In genomic region chr12:98211914-98212695, GRCh38 we compare ENCODE assay signal across 19 cellular contexts.
DNase-seq lines count a peak whose midpoint lies in the region; ATAC-seq and TF ChIP-seq lines count a peak whose summit lies in the region.
"Had no signal": no experiment of that assay in that cellular context is flagged by ENCODE, and none has a peak within 500 bp of the region (broad histone marks: within the 10 kb centered on the region; RNA-seq: fewer than 3 reads in every experiment).

No MANE protein-coding gene starts in this region.

- H3K27ac ChIP-seq in SK-N-SH (ENCODE audit: low read depth in 2 of 2, low read length in 1 of 2) (no peak overlapping the region), Panc1 (ENCODE audit: low read length) (no peak overlapping the region), upper lobe of left lung (no peak overlapping the region)
- H3K27ac ChIP-seq: C4-2B, tibial nerve had no signal

- BruUV-seq in Panc1 (replicated peaks; lab: Mats Ljungman, UMichigan) = no TSS peak

- TF ChIP-seq RAD21 in SK-N-SH (IDR thresholded peaks at IDR 0.05; ENCODE audit: low read length) = no peak

- no peaks in the 10 kb centered on the region for H3K27me3 ChIP-seq in SK-N-SH (ENCODE audit: insufficient read depth)
- H3K27me3 ChIP-seq in Panc1 (ENCODE audit: control insufficient read depth, insufficient read depth, low read length) = no peaks in the 10 kb centered on the region
- H3K27me3 ChIP-seq in upper lobe of left lung = no peaks in the 10 kb centered on the region
- H3K27me3 ChIP-seq: tibial nerve had no signal

- DNase-seq in SK-N-SH (no peak), Panc1 (ENCODE audit: low read depth, low spot score) (no peak), fibroblast of pulmonary artery (ENCODE audit: low read depth) (peak; percentile 55), upper lobe of left lung (no peak), NCI-H1417 treated with DMSO at 0.1 percent for 48 hours (lab: John Stamatoyannopoulos, UW) (no peak), NCI-H1092 treated with DMSO at 0.1 percent for 48 hours (lab: John Stamatoyannopoulos, UW) (no peak), DMS153 (lab: John Stamatoyannopoulos, UW) (no peak)
- DNase-seq: activated CD4-positive, alpha-beta T cell treated with anti-CD3 and anti-CD28 coated beads for 36 hours; activated gamma-delta T cell; DMS79; erythroblast; naive B cell; NCI-H187 treated with DMSO at 0.1 percent for 48 hours; NCI-H510A treated with DMSO at 0.1 percent for 48 hours; PC-3 had no signal

- POLR2A ChIA-PET in SK-N-SH (lab: Yijun Ruan, JAX) (no interaction called here), Panc1 (lab: Charles Lee) (no interaction called here)

- intact Hi-C loops in Panc1 (cut with micrococcal nuclease; ENCODE audit: unreplicated experiment) = no loop called here

- H4K20me1 ChIP-seq in SK-N-SH (ENCODE audit: insufficient read depth) = no peaks in the 10 kb centered on the region

- H3K36me3 ChIP-seq in SK-N-SH (replicated peaks in 1 of 2; ENCODE audit: control insufficient read depth in 1 of 2, insufficient read depth in 2 of 2, low read length in 1 of 2) (no peaks in the 10 kb centered on the region), Panc1 (ENCODE audit: control insufficient read depth, insufficient read depth, low read length) (no peaks in the 10 kb centered on the region), upper lobe of left lung (no peaks in the 10 kb centered on the region)
- H3K36me3 ChIP-seq: tibial nerve had no signal

- H3K4me3 ChIP-seq in SK-N-SH (ENCODE audit: low read depth in 2 of 2, low read length in 1 of 2) (no peak overlapping the region), Panc1 (ENCODE audit: low read depth in 2 of 2, low read length in 2 of 2) (no peak overlapping the region), fibroblast of pulmonary artery (replicated peaks; ENCODE audit: low read depth, low read length) (no peak overlapping the region), upper lobe of left lung (no peak overlapping the region)
- H3K4me3 ChIP-seq: lung, tibial nerve had no signal

- in situ Hi-C loops in Panc1 (cut with HindIII; ENCODE audit: low pct_unique_long_range_greater_than_20kb, low sequenced_read_pairs) = no loop called here

- H3K79me2 ChIP-seq in SK-N-SH (ENCODE audit: insufficient read depth) = no peaks in the 10 kb centered on the region

- H3K9ac ChIP-seq in SK-N-SH = no peak overlapping the region

- no peaks in the 10 kb centered on the region for H3K9me3 ChIP-seq in SK-N-SH
- H3K9me3 ChIP-seq in Panc1 (ENCODE audit: control insufficient read depth, insufficient read depth, low read depth, low read length) = no peaks in the 10 kb centered on the region
- H3K9me3 ChIP-seq in upper lobe of left lung = no peaks in the 10 kb centered on the region
- H3K9me3 ChIP-seq: tibial nerve had no signal

- H2AFZ ChIP-seq in SK-N-SH (ENCODE audit: low read depth) = no peak overlapping the region

- ATAC-seq in SK-N-SH treated with all-trans-retinoic acid at 6 μM for 48 hours = peak; percentile 33; the same call in 2 of the 3 replicates
- peak; percentile 69 for ATAC-seq in Panc1
- ATAC-seq in upper lobe of left lung (ENCODE audit: low FRiP score in 2 of 2) = peak; percentile 45 to 62
- ATAC-seq: activated CD4-positive, alpha-beta T cell treated with anti-CD3 and anti-CD28 coated beads for 36 hours; PC-3 had no signal

- TF ChIP-seq EP300 in SK-N-SH (IDR thresholded peaks at IDR 0.05; ENCODE audit: borderline replicate concordance in 1 of 2, low read depth in 1 of 2, low read length in 1 of 2) (no peak), upper lobe of left lung (IDR thresholded peaks at IDR 0.05) (no peak)

- CTCF ChIA-PET in SK-N-SH (lab: Yijun Ruan, JAX) = interaction anchor here (1.9 kb wide), 1 partner anchor 15 kb away, joined by 6 read pairs; no protein-coding TSS in a partner anchor
- CTCF ChIA-PET in Panc1 (lab: Charles Lee) = no interaction called here

- H3K9me2 ChIP-seq in SK-N-SH = no peaks in the 10 kb centered on the region

- H3K4me1 ChIP-seq in SK-N-SH (ENCODE audit: control insufficient read depth in 1 of 2, insufficient read depth in 2 of 2, low read depth in 1 of 2, low read length in 1 of 2) = no peaks in the 10 kb centered on the region
- no peaks in the 10 kb centered on the region for H3K4me1 ChIP-seq in Panc1 (ENCODE audit: control insufficient read depth, insufficient read depth, low read length)
- no peaks in the 10 kb centered on the region for H3K4me1 ChIP-seq in upper lobe of left lung
- H3K4me1 ChIP-seq: tibial nerve had no signal

- no peak for TF ChIP-seq POLR2A in upper lobe of left lung (IDR thresholded peaks at IDR 0.05)

- 43% methylated on average over 8 of the region's 8 CpGs for WGBS in SK-N-SH (ENCODE audit: low lambda C conversion rate)
- 74 to 75% methylated on average over 8 of the region's 8 CpGs for WGBS in upper lobe of left lung, 2 donors

- no peaks in the 10 kb centered on the region for H3F3A ChIP-seq in SK-N-SH (replicated peaks; ENCODE audit: insufficient read depth)

- no peak overlapping the region for H3K4me2 ChIP-seq in SK-N-SH

- no peak for TF ChIP-seq CTCF in SK-N-SH (IDR thresholded peaks at IDR 0.05)
- no peak for TF ChIP-seq CTCF in Panc1 (IDR thresholded peaks at IDR 0.05)
- TF ChIP-seq CTCF in fibroblast of pulmonary artery (IDR thresholded peaks at IDR 0.05; ENCODE audit: low read length, missing control alignments) = no peak
- TF ChIP-seq CTCF in upper lobe of left lung (IDR thresholded peaks at IDR 0.05) = no peak

TF ChIP-seq in SK-N-SH treated with all-trans-retinoic acid at 6 μM for 48 hours, 23 proteins besides CTCF, POLR2A, EP300 and RAD21 (continues in another document):
- no peak for TF ChIP-seq TOX (CRISPR knock-in tag; IDR thresholded peaks at IDR 0.05; ENCODE audit: borderline replicate concordance)
- TF ChIP-seq, protein P1, sequence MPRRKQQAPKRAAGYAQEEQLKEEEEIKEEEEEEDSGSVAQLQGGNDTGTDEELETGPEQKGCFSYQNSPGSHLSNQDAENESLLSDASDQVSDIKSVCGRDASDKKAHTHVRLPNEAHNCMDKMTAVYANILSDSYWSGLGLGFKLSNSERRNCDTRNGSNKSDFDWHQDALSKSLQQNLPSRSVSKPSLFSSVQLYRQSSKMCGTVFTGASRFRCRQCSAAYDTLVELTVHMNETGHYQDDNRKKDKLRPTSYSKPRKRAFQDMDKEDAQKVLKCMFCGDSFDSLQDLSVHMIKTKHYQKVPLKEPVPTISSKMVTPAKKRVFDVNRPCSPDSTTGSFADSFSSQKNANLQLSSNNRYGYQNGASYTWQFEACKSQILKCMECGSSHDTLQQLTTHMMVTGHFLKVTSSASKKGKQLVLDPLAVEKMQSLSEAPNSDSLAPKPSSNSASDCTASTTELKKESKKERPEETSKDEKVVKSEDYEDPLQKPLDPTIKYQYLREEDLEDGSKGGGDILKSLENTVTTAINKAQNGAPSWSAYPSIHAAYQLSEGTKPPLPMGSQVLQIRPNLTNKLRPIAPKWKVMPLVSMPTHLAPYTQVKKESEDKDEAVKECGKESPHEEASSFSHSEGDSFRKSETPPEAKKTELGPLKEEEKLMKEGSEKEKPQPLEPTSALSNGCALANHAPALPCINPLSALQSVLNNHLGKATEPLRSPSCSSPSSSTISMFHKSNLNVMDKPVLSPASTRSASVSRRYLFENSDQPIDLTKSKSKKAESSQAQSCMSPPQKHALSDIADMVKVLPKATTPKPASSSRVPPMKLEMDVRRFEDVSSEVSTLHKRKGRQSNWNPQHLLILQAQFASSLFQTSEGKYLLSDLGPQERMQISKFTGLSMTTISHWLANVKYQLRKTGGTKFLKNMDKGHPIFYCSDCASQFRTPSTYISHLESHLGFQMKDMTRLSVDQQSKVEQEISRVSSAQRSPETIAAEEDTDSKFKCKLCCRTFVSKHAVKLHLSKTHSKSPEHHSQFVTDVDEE (CRISPR knock-in tag; IDR thresholded peaks at IDR 0.05) = no peak
- TF ChIP-seq ARNTL (CRISPR knock-in tag; IDR thresholded peaks at IDR 0.05; ENCODE audit: borderline replicate concordance, low read depth) = no peak

TF ChIP-seq in SK-N-SH, 30 proteins besides CTCF, POLR2A, EP300 and RAD21:
- no peak for TF ChIP-seq YY1 (IDR thresholded peaks at IDR 0.05; ENCODE audit: low read depth)
- TF ChIP-seq USF2 (IDR thresholded peaks at IDR 0.05; ENCODE audit: borderline replicate concordance, low read depth, low read length) = no peak
- no peak for TF ChIP-seq CHD2 (IDR thresholded peaks at IDR 0.05; ENCODE audit: low read length, partially characterized antibody)
- TF ChIP-seq JUND (IDR thresholded peaks at IDR 0.05) = no peak
